ENCODE assay signal across 1 cellular context in the genomic region with DNA sequence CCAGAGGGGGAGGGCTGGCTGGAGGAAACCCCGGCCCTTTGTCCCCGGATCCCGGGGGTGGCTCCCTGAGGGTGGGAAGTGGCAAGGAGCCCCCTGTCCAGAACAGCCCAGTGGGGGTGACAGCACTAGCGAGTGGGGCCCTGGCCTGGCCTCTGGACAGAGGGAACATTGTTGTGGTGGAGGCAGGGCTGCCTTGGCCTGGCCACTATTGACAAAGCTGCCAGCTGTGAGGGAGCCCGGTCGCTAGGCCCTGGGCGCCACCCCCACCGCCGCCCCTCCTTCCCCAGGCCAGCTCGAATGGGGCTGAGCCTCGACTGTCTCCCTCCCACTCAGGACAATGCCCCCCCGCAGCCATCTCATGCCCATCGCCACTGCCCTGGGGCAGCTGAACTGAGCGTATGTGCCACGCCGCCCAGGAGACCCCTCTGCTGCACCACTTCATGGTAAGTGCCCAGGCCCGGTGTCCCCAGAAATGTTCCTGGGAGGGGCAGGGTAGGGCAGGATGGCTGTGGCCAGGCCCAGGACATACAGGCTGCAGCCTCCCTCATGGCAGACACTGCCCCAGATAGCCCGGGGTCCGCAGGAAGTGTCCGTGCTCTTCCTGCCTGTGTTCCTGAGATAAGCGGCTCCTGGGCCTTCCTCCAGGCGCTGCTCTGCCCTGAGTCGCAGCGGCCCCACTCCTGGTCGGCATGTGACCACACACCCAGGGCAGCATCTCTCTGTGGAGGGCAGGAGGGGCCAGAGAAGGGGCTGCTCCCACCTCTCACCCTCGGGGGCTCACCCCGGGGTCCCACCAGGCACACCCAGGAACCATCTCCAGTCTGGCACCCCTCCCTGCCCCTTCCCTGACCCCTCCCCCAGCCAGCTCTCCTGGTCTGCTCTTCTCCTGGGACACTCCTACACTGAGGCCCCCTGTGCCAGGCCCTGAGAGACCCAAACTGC.
TF ChIP-seq lines count a peak whose summit lies in the region.

No MANE protein-coding gene starts in this region.

TF ChIP-seq in K562, 482 proteins besides CTCF, POLR2A, EP300 and RAD21 (continued from another document and continues in another):
- TF ChIP-seq, protein P1, sequence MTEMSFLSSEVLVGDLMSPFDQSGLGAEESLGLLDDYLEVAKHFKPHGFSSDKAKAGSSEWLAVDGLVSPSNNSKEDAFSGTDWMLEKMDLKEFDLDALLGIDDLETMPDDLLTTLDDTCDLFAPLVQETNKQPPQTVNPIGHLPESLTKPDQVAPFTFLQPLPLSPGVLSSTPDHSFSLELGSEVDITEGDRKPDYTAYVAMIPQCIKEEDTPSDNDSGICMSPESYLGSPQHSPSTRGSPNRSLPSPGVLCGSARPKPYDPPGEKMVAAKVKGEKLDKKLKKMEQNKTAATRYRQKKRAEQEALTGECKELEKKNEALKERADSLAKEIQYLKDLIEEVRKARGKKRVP (CRISPR knock-in tag; IDR thresholded peaks at IDR 0.05): no peak
- TF ChIP-seq SPI1 (IDR thresholded peaks at IDR 0.05; ENCODE audit: borderline replicate concordance, low read depth, low read length) (no peak), BACH1 (tag; IDR thresholded peaks at IDR 0.05) (no peak), NFRKB (IDR thresholded peaks at IDR 0.05; ENCODE audit: low read depth) (peak; percentile 73), ZNF431 (CRISPR knock-in tag; IDR thresholded peaks at IDR 0.05) (no peak), PHF8 (IDR thresholded peaks at IDR 0.05; ENCODE audit: borderline replicate concordance, low read length) (peak; percentile 40; the same call in 1 of the 2 replicates), NR2C2 (CRISPR knock-in tag; IDR thresholded peaks at IDR 0.05) (no peak), NR2C2 (tag; IDR thresholded peaks at IDR 0.05) (no peak), ZNF23 (CRISPR knock-in tag; IDR thresholded peaks at IDR 0.05) (no peak), ZNF764 (CRISPR knock-in tag; IDR thresholded peaks at IDR 0.05; ENCODE audit: low read depth) (no peak), ZNF282 (CRISPR knock-in tag; IDR thresholded peaks at IDR 0.05) (no peak), ZNF561 (CRISPR knock-in tag; conservative IDR thresholded peaks at IDR 0.05) (no peak), ASH1L (IDR thresholded peaks at IDR 0.05; ENCODE audit: borderline replicate concordance, low read depth, partially characterized antibody) (no peak), ZNF384 (IDR thresholded peaks at IDR 0.05; ENCODE audit: low read depth, low read length) (no peak), MIER1 (IDR thresholded peaks at IDR 0.05; ENCODE audit: low read depth) (no peak), PHF20 (IDR thresholded peaks at IDR 0.05; ENCODE audit: partially characterized antibody) (peak; percentile 50), FOXK1 (CRISPR knock-in tag; IDR thresholded peaks at IDR 0.05; ENCODE audit: borderline replicate concordance) (no peak), NCOA4 (IDR thresholded peaks at IDR 0.05; ENCODE audit: partially characterized antibody) (no peak), DPF2 (IDR thresholded peaks at IDR 0.05) (peak; percentile 81), MCM7 (IDR thresholded peaks at IDR 0.05) (no peak), ARID1B (IDR thresholded peaks at IDR 0.05) (peak; percentile 95), XRCC5 (IDR thresholded peaks at IDR 0.05; ENCODE audit: low read depth, low read length) (no peak), EGR1 (conservative IDR thresholded peaks at IDR 0.05) (no peak; the same call in 1 of the 2 replicates), ZNF311 (CRISPR knock-in tag; IDR thresholded peaks at IDR 0.05) (no peak), HMGN3 (IDR thresholded peaks at IDR 0.05; ENCODE audit: borderline replicate concordance, extremely low read depth, insufficient read length, low read depth, low read length) (peak; percentile 95), ZNF12 (CRISPR knock-in tag; IDR thresholded peaks at IDR 0.05) (no peak), ZNF778 (CRISPR knock-in tag; IDR thresholded peaks at IDR 0.05) (no peak), CREM (IDR thresholded peaks at IDR 0.05; ENCODE audit: low read depth) (peak; percentile 53)
- TF ChIP-seq, protein P2, sequence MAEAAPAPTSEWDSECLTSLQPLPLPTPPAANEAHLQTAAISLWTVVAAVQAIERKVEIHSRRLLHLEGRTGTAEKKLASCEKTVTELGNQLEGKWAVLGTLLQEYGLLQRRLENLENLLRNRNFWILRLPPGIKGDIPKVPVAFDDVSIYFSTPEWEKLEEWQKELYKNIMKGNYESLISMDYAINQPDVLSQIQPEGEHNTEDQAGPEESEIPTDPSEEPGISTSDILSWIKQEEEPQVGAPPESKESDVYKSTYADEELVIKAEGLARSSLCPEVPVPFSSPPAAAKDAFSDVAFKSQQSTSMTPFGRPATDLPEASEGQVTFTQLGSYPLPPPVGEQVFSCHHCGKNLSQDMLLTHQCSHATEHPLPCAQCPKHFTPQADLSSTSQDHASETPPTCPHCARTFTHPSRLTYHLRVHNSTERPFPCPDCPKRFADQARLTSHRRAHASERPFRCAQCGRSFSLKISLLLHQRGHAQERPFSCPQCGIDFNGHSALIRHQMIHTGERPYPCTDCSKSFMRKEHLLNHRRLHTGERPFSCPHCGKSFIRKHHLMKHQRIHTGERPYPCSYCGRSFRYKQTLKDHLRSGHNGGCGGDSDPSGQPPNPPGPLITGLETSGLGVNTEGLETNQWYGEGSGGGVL (CRISPR knock-in tag; IDR thresholded peaks at IDR 0.05): no peak
- TF ChIP-seq, protein P3, sequence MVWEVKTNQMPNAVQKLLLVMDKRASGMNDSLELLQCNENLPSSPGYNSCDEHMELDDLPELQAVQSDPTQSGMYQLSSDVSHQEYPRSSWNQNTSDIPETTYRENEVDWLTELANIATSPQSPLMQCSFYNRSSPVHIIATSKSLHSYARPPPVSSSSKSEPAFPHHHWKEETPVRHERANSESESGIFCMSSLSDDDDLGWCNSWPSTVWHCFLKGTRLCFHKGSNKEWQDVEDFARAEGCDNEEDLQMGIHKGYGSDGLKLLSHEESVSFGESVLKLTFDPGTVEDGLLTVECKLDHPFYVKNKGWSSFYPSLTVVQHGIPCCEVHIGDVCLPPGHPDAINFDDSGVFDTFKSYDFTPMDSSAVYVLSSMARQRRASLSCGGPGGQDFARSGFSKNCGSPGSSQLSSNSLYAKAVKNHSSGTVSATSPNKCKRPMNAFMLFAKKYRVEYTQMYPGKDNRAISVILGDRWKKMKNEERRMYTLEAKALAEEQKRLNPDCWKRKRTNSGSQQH (CRISPR knock-in tag; IDR thresholded peaks at IDR 0.05): no peak; the same call in 1 of the 2 replicates
- TF ChIP-seq, protein P4, sequence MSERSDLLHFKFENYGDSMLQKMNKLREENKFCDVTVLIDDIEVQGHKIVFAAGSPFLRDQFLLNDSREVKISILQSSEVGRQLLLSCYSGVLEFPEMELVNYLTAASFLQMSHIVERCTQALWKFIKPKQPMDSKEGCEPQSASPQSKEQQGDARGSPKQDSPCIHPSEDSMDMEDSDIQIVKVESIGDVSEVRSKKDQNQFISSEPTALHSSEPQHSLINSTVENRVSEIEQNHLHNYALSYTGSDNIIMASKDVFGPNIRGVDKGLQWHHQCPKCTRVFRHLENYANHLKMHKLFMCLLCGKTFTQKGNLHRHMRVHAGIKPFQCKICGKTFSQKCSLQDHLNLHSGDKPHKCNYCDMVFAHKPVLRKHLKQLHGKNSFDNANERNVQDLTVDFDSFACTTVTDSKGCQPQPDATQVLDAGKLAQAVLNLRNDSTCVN (CRISPR knock-in tag; IDR thresholded peaks at IDR 0.05): no peak
- TF ChIP-seq, protein P5, sequence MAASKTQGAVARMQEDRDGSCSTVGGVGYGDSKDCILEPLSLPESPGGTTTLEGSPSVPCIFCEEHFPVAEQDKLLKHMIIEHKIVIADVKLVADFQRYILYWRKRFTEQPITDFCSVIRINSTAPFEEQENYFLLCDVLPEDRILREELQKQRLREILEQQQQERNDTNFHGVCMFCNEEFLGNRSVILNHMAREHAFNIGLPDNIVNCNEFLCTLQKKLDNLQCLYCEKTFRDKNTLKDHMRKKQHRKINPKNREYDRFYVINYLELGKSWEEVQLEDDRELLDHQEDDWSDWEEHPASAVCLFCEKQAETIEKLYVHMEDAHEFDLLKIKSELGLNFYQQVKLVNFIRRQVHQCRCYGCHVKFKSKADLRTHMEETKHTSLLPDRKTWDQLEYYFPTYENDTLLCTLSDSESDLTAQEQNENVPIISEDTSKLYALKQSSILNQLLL (CRISPR knock-in tag; IDR thresholded peaks at IDR 0.05; ENCODE audit: borderline replicate concordance): no peak
- TF ChIP-seq, protein P6, sequence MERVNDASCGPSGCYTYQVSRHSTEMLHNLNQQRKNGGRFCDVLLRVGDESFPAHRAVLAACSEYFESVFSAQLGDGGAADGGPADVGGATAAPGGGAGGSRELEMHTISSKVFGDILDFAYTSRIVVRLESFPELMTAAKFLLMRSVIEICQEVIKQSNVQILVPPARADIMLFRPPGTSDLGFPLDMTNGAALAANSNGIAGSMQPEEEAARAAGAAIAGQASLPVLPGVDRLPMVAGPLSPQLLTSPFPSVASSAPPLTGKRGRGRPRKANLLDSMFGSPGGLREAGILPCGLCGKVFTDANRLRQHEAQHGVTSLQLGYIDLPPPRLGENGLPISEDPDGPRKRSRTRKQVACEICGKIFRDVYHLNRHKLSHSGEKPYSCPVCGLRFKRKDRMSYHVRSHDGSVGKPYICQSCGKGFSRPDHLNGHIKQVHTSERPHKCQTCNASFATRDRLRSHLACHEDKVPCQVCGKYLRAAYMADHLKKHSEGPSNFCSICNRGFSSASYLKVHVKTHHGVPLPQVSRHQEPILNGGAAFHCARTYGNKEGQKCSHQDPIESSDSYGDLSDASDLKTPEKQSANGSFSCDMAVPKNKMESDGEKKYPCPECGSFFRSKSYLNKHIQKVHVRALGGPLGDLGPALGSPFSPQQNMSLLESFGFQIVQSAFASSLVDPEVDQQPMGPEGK (CRISPR knock-in tag; IDR thresholded peaks at IDR 0.05; ENCODE audit: borderline replicate concordance): no peak
- TF ChIP-seq, protein P7, sequence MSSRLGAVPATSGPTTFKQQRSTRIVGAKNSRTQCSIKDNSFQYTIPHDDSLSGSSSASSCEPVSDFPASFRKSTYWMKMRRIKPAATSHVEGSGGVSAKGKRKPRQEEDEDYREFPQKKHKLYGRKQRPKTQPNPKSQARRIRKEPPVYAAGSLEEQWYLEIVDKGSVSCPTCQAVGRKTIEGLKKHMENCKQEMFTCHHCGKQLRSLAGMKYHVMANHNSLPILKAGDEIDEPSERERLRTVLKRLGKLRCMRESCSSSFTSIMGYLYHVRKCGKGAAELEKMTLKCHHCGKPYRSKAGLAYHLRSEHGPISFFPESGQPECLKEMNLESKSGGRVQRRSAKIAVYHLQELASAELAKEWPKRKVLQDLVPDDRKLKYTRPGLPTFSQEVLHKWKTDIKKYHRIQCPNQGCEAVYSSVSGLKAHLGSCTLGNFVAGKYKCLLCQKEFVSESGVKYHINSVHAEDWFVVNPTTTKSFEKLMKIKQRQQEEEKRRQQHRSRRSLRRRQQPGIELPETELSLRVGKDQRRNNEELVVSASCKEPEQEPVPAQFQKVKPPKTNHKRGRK (tag; IDR thresholded peaks at IDR 0.05): no peak
- TF ChIP-seq, protein P8, sequence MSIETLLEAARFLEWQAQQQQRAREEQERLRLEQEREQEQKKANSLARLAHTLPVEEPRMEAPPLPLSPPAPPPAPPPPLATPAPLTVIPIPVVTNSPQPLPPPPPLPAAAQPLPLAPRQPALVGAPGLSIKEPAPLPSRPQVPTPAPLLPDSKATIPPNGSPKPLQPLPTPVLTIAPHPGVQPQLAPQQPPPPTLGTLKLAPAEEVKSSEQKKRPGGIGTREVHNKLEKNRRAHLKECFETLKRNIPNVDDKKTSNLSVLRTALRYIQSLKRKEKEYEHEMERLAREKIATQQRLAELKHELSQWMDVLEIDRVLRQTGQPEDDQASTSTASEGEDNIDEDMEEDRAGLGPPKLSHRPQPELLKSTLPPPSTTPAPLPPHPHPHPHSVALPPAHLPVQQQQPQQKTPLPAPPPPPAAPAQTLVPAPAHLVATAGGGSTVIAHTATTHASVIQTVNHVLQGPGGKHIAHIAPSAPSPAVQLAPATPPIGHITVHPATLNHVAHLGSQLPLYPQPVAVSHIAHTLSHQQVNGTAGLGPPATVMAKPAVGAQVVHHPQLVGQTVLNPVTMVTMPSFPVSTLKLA (conservative IDR thresholded peaks at IDR 0.05): peak in 1 of 2 experiments; percentile 72; a peak in 2 of 4 replicates
- TF ChIP-seq, protein P9, sequence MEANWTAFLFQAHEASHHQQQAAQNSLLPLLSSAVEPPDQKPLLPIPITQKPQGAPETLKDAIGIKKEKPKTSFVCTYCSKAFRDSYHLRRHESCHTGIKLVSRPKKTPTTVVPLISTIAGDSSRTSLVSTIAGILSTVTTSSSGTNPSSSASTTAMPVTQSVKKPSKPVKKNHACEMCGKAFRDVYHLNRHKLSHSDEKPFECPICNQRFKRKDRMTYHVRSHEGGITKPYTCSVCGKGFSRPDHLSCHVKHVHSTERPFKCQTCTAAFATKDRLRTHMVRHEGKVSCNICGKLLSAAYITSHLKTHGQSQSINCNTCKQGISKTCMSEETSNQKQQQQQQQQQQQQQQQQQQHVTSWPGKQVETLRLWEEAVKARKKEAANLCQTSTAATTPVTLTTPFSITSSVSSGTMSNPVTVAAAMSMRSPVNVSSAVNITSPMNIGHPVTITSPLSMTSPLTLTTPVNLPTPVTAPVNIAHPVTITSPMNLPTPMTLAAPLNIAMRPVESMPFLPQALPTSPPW (CRISPR knock-in tag; IDR thresholded peaks at IDR 0.05): peak; percentile 39
- TF ChIP-seq, protein P10, sequence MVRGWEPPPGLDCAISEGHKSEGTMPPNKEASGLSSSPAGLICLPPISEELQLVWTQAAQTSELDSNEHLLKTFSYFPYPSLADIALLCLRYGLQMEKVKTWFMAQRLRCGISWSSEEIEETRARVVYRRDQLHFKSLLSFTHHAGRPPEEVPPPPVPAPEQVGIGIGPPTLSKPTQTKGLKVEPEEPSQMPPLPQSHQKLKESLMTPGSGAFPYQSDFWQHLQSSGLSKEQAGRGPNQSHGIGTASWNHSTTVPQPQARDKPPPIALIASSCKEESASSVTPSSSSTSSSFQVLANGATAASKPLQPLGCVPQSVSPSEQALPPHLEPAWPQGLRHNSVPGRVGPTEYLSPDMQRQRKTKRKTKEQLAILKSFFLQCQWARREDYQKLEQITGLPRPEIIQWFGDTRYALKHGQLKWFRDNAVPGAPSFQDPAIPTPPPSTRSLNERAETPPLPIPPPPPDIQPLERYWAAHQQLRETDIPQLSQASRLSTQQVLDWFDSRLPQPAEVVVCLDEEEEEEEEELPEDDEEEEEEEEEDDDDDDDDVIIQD (CRISPR knock-in tag; IDR thresholded peaks at IDR 0.05): no peak
